In genomic region chrX:77899081-77899828, GRCh38 we compare ENCODE assay signal across 8 cellular contexts. TPM values are rescaled to one million over a fixed set of nuclear protein-coding genes. Genes with fewer than 3 reads are reported as not detected.
A peak's percentile ranks its signal among the peaks of the same experiment; 100 is the strongest.
DNase-seq lines count a peak whose midpoint lies in the region; ATAC-seq and TF ChIP-seq lines count a peak whose summit lies in the region.

Gene COX7B, plus strand, starts transcription at chrX:77899468. Its CDS starts 86 bp downstream, at chrX:77899554.

- DNase-seq in NCI-H1436 (lab: John Stamatoyannopoulos, UW) (peak; percentile 99), T follicular helper cell (ENCODE audit: low read depth) (peak; percentile 62), left cardiac atrium (peak; percentile 49), pons (ENCODE audit: low spot score) (peak; percentile 99), GOT3 (lab: John Stamatoyannopoulos, UW) (no peak)

- peak within 1 kb of the TSS; percentile 95 for H3K27ac ChIP-seq in angular gyrus (ENCODE audit: low read depth, low read length)

- TF ChIP-seq POLR2A in GM15510 (IDR thresholded peaks at IDR 0.05; ENCODE audit: borderline replicate concordance, extremely low read depth, insufficient read length): peak; percentile 47

- ATAC-seq in HG02870 (IDR thresholded peaks at IDR 0.05; ENCODE audit: unreplicated experiment) (peak; percentile 58), left cardiac atrium (peak; percentile 67 to 83)

- intact Hi-C loops in left cardiac atrium (cut with DNase I): no loop called here

RNA-seq across cellular contexts. Expression of gene COX7B, which starts in this region (rescaled TPM):
- total RNA-seq in left cardiac atrium: 1,000 to 10,000 TPM; 1,144 to 1,167 TPM
